ENCODE assay signal across 8 cellular contexts in the genomic region with DNA sequence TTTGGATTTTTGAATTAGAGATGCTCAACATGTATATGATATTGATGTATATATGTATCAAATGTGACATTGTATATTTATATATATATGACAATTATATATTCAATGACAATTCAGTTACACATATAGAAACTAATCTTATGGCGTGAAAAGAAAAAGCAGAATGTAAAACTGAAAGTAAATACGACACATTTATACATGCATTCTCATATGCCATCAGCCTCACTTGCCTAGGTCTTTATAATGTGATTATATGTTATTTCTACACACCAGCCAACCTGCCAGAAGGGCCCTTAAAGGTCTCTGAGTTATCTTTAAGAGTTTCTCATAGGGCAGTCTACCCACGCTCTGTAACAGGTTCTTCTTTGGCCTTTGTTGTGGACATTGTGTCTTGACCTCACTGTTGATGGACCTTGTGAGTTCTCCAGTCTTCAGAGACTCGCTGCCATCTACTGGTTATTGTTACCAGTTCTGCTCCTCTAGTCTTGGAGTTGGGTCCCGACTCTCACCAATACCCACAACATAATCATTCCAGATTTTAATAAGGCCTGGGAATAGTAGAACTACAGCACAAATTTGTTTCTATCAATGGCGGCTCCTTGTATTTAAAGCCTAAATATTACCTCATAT.
A peak's percentile ranks its signal among the peaks of the same experiment; 100 is the strongest.
DNase-seq lines count a peak whose midpoint lies in the region; ATAC-seq, FAIRE-seq and TF ChIP-seq lines count a peak whose summit lies in the region.

No MANE protein-coding gene starts in this region.

- no peak overlapping the region for H3K9ac ChIP-seq in GM12878 (ENCODE audit: control insufficient read depth, insufficient read depth, low read length)
- no peak overlapping the region for H3K9ac ChIP-seq in liver (ENCODE audit: low read depth in 1 of 2, low read length in 2 of 2)

- peak; percentile 20 for DNase-seq in KG1 (lab: John Stamatoyannopoulos, UW)
- DNase-seq in GM12878 (ENCODE audit: low read depth, low spot score): peak; percentile 21
- DNase-seq in esophagus muscularis mucosa (ENCODE audit: extremely low spot score): no peak
- no peak for DNase-seq in stimulated activated naive CD8-positive, alpha-beta T cell treated with anti-CD3 and anti-CD28 coated beads, Interleukin-15, Interleukin-2, amounts not matched to agents 100 U/mL and 50 U/mL, for 24 hours
- no peak for DNase-seq in activated CD4-positive, alpha-beta T cell treated with anti-CD3 and anti-CD28 coated beads for 48 hours

- FAIRE-seq in GM12878 (lab: Jason Lieb, UNC): no peak

- SMC1A ChIA-PET in GM12878 (lab: Charles Lee; ENCODE audit: uncharacterized antibody, unreplicated experiment): no interaction called here

- POLR2A ChIA-PET in GM12878 (lab: Charles Lee): no interaction called here

- TF ChIP-seq POLR2A in GM12878 (IDR thresholded peaks at IDR 0.05; ENCODE audit: low read depth, low read length) (no peak), esophagus muscularis mucosa (IDR thresholded peaks at IDR 0.05; ENCODE audit: low read depth) (no peak)

- H3K4me1 ChIP-seq in GM12878 (ENCODE audit: control insufficient read depth, insufficient read depth, low read length) (no peaks in the 10 kb centered on the region), liver (ENCODE audit: control insufficient read depth in 4 of 4, insufficient read depth in 4 of 4, low read length in 3 of 4) (no peaks in the 10 kb centered on the region), esophagus muscularis mucosa (no peaks in the 10 kb centered on the region)

- no TSS peak for BruUV-seq in GM12878 (replicated peaks; lab: Mats Ljungman, UMichigan)

- peak overlapping the region; percentile 39; the same call in 1 of the 2 replicates for H3K27ac ChIP-seq in GM12878 (ENCODE audit: control insufficient read depth, insufficient read depth)
- H3K27ac ChIP-seq in liver (ENCODE audit: low read depth in 1 of 2, low read length in 2 of 2): no peak overlapping the region
- no peak overlapping the region for H3K27ac ChIP-seq in esophagus muscularis mucosa (replicated peaks in 1 of 4)

- TF ChIP-seq RAD21 in GM12878 (IDR thresholded peaks at IDR 0.05; ENCODE audit: insufficient read depth, low read depth, low read length) (peak; percentile 66), liver (IDR thresholded peaks at IDR 0.05) (peak; percentile 75 to 77)

- ATAC-seq in GM21737 (IDR thresholded peaks at IDR 0.05; ENCODE audit: unreplicated experiment) (peak; percentile 80), GM12878 (peak; percentile 92)
- no peak for ATAC-seq in stimulated activated naive CD8-positive, alpha-beta T cell treated with anti-CD3 and anti-CD28 coated beads, Interleukin-15, Interleukin-2, amounts not matched to agents 100 U/mL and 50 U/mL, for 24 hours

- 0 out of 2 replicates have a peak overlapping the region, but pooled peaks have one; percentile 28 for H3K4me3 ChIP-seq in GM08714 (ENCODE audit: low read length)
- H3K4me3 ChIP-seq in GM12878: no peak overlapping the region
- H3K4me3 ChIP-seq in liver (ENCODE audit: low read depth in 1 of 3, low read length in 3 of 3): no peak overlapping the region
- H3K4me3 ChIP-seq in esophagus muscularis mucosa: no peak overlapping the region

- TF ChIP-seq EP300 in GM12878 (IDR thresholded peaks at IDR 0.05; ENCODE audit: borderline replicate concordance in 1 of 2, control insufficient read depth in 1 of 2, low read depth in 2 of 2, low read length in 2 of 2): no peak
- TF ChIP-seq EP300 in esophagus muscularis mucosa (IDR thresholded peaks at IDR 0.05): no peak

- peak overlapping the region; percentile 77 for H3K4me2 ChIP-seq in GM12878 (ENCODE audit: control insufficient read depth, insufficient read depth)

- H4K20me1 ChIP-seq in GM12878 (ENCODE audit: control insufficient read depth, insufficient read depth): no peaks in the 10 kb centered on the region

- H3K36me3 ChIP-seq in GM12878 (ENCODE audit: control insufficient read depth in 2 of 2, insufficient read depth in 2 of 2, low read length in 1 of 2): no peaks in the 10 kb centered on the region
- H3K36me3 ChIP-seq in liver (ENCODE audit: control insufficient read depth in 4 of 4, insufficient read depth in 3 of 4, low read depth in 1 of 4, low read length in 3 of 4): no peaks in the 10 kb centered on the region
- H3K36me3 ChIP-seq in esophagus muscularis mucosa: no peaks in the 10 kb centered on the region

- in situ Hi-C loops in GM12878 (cut with MboI): no loop called here

- peak; percentile 28 to 43 (median 28); a peak in 4 of 6 replicates for TF ChIP-seq CTCF in GM12878 (IDR thresholded peaks at IDR 0.05 in 2 of 3, conservative IDR thresholded peaks at IDR 0.05 in 1 of 3; ENCODE audit: control insufficient read depth in 2 of 3, extremely low read depth in 1 of 3, insufficient read depth in 1 of 3, low read depth in 3 of 3, low read length in 3 of 3)
- peak; percentile 34 for TF ChIP-seq CTCF in liver (IDR thresholded peaks at IDR 0.05; ENCODE audit: low read depth, low read length, missing input control)
- no peak for TF ChIP-seq CTCF in esophagus muscularis mucosa (IDR thresholded peaks at IDR 0.05)

- RAD21 ChIA-PET in GM12878 (lab: Charles Lee; ENCODE audit: unreplicated experiment): no interaction called here

- H3K9me3 ChIP-seq in GM12878 (replicated peaks; ENCODE audit: control insufficient read depth, insufficient read depth, low read length) (no peaks in the 10 kb centered on the region), liver (ENCODE audit: control insufficient read depth in 4 of 4, low read length in 3 of 4) (no peaks in the 10 kb centered on the region), esophagus muscularis mucosa (no peaks in the 10 kb centered on the region)

- no peaks in the 10 kb centered on the region for H3K79me2 ChIP-seq in GM12878 (ENCODE audit: control insufficient read depth, insufficient read depth, low read length)

- 17% methylated on average over 6 of the region's 6 CpGs for WGBS in GM12878 (ENCODE audit: insufficient coverage, insufficient replicate concordance, low lambda C conversion rate, missing lambda C conversion rate)
- WGBS in liver: 53% methylated on average over 6 of the region's 6 CpGs
- WGBS in esophagus muscularis mucosa: 69% methylated on average over 6 of the region's 6 CpGs

- CTCF ChIA-PET in GM12878 (lab: Yijun Ruan, JAX): no interaction called here

- peak overlapping the region; percentile 87 for H2AFZ ChIP-seq in GM12878 (ENCODE audit: control insufficient read depth, low read depth, low read length)

- intact Hi-C loops in GM12878 (cut with micrococcal nuclease; ENCODE audit: unreplicated experiment) (loop anchor here (1.0 kb wide), 2 partner anchors 217 to 256 kb away; no protein-coding TSS in a partner anchor), esophagus muscularis mucosa (cut with DNase I) (loop anchor here (10.0 kb wide), 1 partner anchor 252 kb away; no protein-coding TSS in a partner anchor)

- H3K27me3 ChIP-seq in GM12878 (replicated peaks in 1 of 2; ENCODE audit: control insufficient read depth in 2 of 2, insufficient read depth in 2 of 2, low read length in 1 of 2): no peaks in the 10 kb centered on the region
- peaks cover 0 to 2% (median 0%) of the 10 kb centered on the region in 4 donors for H3K27me3 ChIP-seq in liver (ENCODE audit: control insufficient read depth in 4 of 4, insufficient read depth in 4 of 4, low read length in 3 of 4)
- H3K27me3 ChIP-seq in esophagus muscularis mucosa: no peaks in the 10 kb centered on the region

TF ChIP-seq in GM12878, 131 proteins besides CTCF, POLR2A, EP300 and RAD21 (continues in another document):
- TF ChIP-seq STAT1 (conservative IDR thresholded peaks at IDR 0.05) (no peak), CBX3 (IDR thresholded peaks at IDR 0.05; ENCODE audit: borderline replicate concordance, low read depth) (no peak), DPF2 (IDR thresholded peaks at IDR 0.05) (no peak), MTA2 (IDR thresholded peaks at IDR 0.05; ENCODE audit: low read depth) (no peak), PBX3 (IDR thresholded peaks at IDR 0.05; ENCODE audit: insufficient replicate concordance, low read depth, low read length) (no peak), HDAC6 (IDR thresholded peaks at IDR 0.05; ENCODE audit: unreplicated experiment) (no peak)

TF ChIP-seq in liver, 16 proteins besides CTCF, POLR2A, EP300 and RAD21:
- peak in 1 of 2 donors; percentile 19 for TF ChIP-seq HNF4A (conservative IDR thresholded peaks at IDR 0.05)
- no peak for TF ChIP-seq JUND (IDR thresholded peaks at IDR 0.05)

Comparison
In these comparisons a context has a peak if more than half of its experiments do, and no peak if none do; other contexts are left out.
1. DNase-seq: peak in KG1 (single experiment) and GM12878 (single experiment); none in esophagus muscularis mucosa (single experiment), stimulated activated naive CD8-positive, alpha-beta T cell treated with anti-CD3 and anti-CD28 coated beads, Interleukin-15, Interleukin-2, amounts not matched to agents 100 U/mL and 50 U/mL, for 24 hours (single experiment) and activated CD4-positive, alpha-beta T cell treated with anti-CD3 and anti-CD28 coated beads for 48 hours (single experiment).
2. CTCF ChIP-seq: peak in GM12878 (3 of 3) and liver (single experiment); none in esophagus muscularis mucosa (0 of 3).